Comparison of ENCODE assay signal across 9 cellular contexts in genomic region chr10:75431180-75432111, GRCh38. TPM values are rescaled to one million over a fixed set of nuclear protein-coding genes. Genes with fewer than 3 reads are reported as not detected.
A peak's percentile ranks its signal among the peaks of the same experiment; 100 is the strongest.
DNase-seq lines count a peak whose midpoint lies in the region; ATAC-seq, FAIRE-seq and TF ChIP-seq lines count a peak whose summit lies in the region.
"Had no signal": no experiment of that assay in that cellular context is flagged by ENCODE, and none has a peak within 500 bp of the region (broad histone marks: within the 10 kb centered on the region; RNA-seq: fewer than 3 reads in every experiment).

Gene LRMDA, plus strand, starts transcription at chr10:75431624.

- no peaks in the 10 kb centered on the region for H3K9me3 ChIP-seq in SK-N-SH
- no peaks in the 10 kb centered on the region for H3K9me3 ChIP-seq in cardiac muscle cell (ENCODE audit: low read depth)
- no peaks in the 10 kb centered on the region for H3K9me3 ChIP-seq in trophoblast cell (ENCODE audit: insufficient read depth, low read depth, low read length)

- H2AFZ ChIP-seq in SK-N-SH (ENCODE audit: low read depth) (no peak within 1 kb of the TSS), trophoblast cell (ENCODE audit: insufficient read depth, low read length, poor library complexity) (peak within 1 kb of the TSS; percentile 61)

- H3K4me2 ChIP-seq in SK-N-SH: no peak within 1 kb of the TSS
- peak within 1 kb of the TSS; percentile 64 for H3K4me2 ChIP-seq in trophoblast cell (ENCODE audit: low read length)

- 53% methylated on average over 28 of the region's 82 CpGs for WGBS in SK-N-SH (ENCODE audit: low lambda C conversion rate)
- WGBS in trophoblast cell (ENCODE audit: extremely low coverage, insufficient coverage, insufficient read length): no CpG with 5 or more reads among the region's 82 CpGs

- H2BK5ac ChIP-seq in trophoblast cell (ENCODE audit: low read depth, low read length, poor library complexity): no peak within 1 kb of the TSS

- peak within 1 kb of the TSS; percentile 79 for H2BK12ac ChIP-seq in trophoblast cell (ENCODE audit: low read length)

- H3K4ac ChIP-seq in trophoblast cell (ENCODE audit: low read depth, low read length): peak within 1 kb of the TSS; percentile 3

- H3K36me3 Mint-ChIP-seq in T-cell: no peaks in the 10 kb centered on the region

- peak within 1 kb of the TSS; percentile 10 for H4K12ac ChIP-seq in trophoblast cell (ENCODE audit: low read depth, low read length)

- peak within 1 kb of the TSS; percentile 28 for H3K14ac ChIP-seq in trophoblast cell (ENCODE audit: low read length)

- no peak within 1 kb of the TSS for H3K23ac ChIP-seq in trophoblast cell (ENCODE audit: low read length)

- H3K27ac Mint-ChIP-seq in T-cell: peak within 1 kb of the TSS in 1 of 2 donors; percentile 31

- peak within 1 kb of the TSS in 2 of 3 donors; percentile 37 to 50 for H3K4me3 Mint-ChIP-seq in T-cell

- ATAC-seq in SK-N-SH treated with all-trans-retinoic acid at 6 μM for 48 hours: no peak
- no peak for ATAC-seq in T-cell (replicated peaks in 1 of 4)
- ATAC-seq in HG02571 (IDR thresholded peaks at IDR 0.05; ENCODE audit: unreplicated experiment): no peak

- peak within 1 kb of the TSS; percentile 13 for H2AK5ac ChIP-seq in trophoblast cell (ENCODE audit: low read length)

- H3K27me3 ChIP-seq in SK-N-SH (ENCODE audit: insufficient read depth) (no peaks in the 10 kb centered on the region), cardiac muscle cell (peaks cover 26% of the 10 kb centered on the region), trophoblast cell (ENCODE audit: insufficient read depth, low read length) (no peaks in the 10 kb centered on the region)

- POLR2A ChIA-PET in SK-N-SH (lab: Yijun Ruan, JAX): no interaction called here
- POLR2A ChIA-PET in T-cell (lab: Charles Lee): no interaction called here

- H3K79me1 ChIP-seq in trophoblast cell (ENCODE audit: low read length): peaks cover 7% of the 10 kb centered on the region

- peak within 1 kb of the TSS; percentile 78 for H4K91ac ChIP-seq in trophoblast cell (ENCODE audit: low read depth, low read length)

- H3K79me2 ChIP-seq in SK-N-SH (ENCODE audit: insufficient read depth): no peaks in the 10 kb centered on the region
- H3K79me2 ChIP-seq in trophoblast cell (ENCODE audit: control insufficient read depth, insufficient read depth, low read length, poor library complexity): peaks cover 3% of the 10 kb centered on the region

- peak; percentile 78 for DNase-seq in SK-N-SH
- DNase-seq in T-cell: peak in 1 of 34 experiments; percentile 8
- DNase-seq in cardiac muscle cell (ENCODE audit: low read depth in 1 of 2, low spot score in 1 of 2): peak; percentile 52 to 64
- DNase-seq in trophoblast cell: no peak
- no peak for DNase-seq in NCI-H1092 treated with DMSO at 0.1 percent for 48 hours (lab: John Stamatoyannopoulos, UW)
- no peak for DNase-seq in GM19239 (ENCODE audit: insufficient read length, low spot score)

- H3K9me3 Mint-ChIP-seq in T-cell: no peaks in the 10 kb centered on the region

- no peak for TF ChIP-seq EP300 in SK-N-SH (IDR thresholded peaks at IDR 0.05; ENCODE audit: borderline replicate concordance in 1 of 2, low read depth in 1 of 2, low read length in 1 of 2)

- H3K9ac ChIP-seq in SK-N-SH: no peak within 1 kb of the TSS
- H3K9ac ChIP-seq in trophoblast cell (ENCODE audit: low read length): no peak within 1 kb of the TSS

- TF ChIP-seq CTCF in SK-N-SH (IDR thresholded peaks at IDR 0.05) (no peak), cardiac muscle cell (IDR thresholded peaks at IDR 0.05; ENCODE audit: low read depth, low read length) (no peak)

- H4K20me1 ChIP-seq in SK-N-SH (ENCODE audit: insufficient read depth): no peaks in the 10 kb centered on the region

- no peaks in the 10 kb centered on the region for H3K9me2 ChIP-seq in SK-N-SH

- H3K27ac ChIP-seq in SK-N-SH (ENCODE audit: low read depth in 2 of 2, low read length in 1 of 2): no peak within 1 kb of the TSS
- no peak within 1 kb of the TSS for H3K27ac ChIP-seq in cardiac muscle cell
- peak within 1 kb of the TSS; percentile 50 for H3K27ac ChIP-seq in trophoblast cell (ENCODE audit: low read depth, low read length)

- H2BK120ac ChIP-seq in trophoblast cell (ENCODE audit: insufficient read depth, low read length, poor library complexity): peak within 1 kb of the TSS; percentile 88

- peaks cover 0 to 6% (median 5%) of the 10 kb centered on the region in 3 donors for H3K4me1 Mint-ChIP-seq in T-cell

- FAIRE-seq in GM19239 (lab: Jason Lieb, UNC): no peak

- peak within 1 kb of the TSS; percentile 43 for H3K18ac ChIP-seq in trophoblast cell (ENCODE audit: low read length)

- H3K27me3 Mint-ChIP-seq in T-cell: peaks cover 60 to 62% of the 10 kb centered on the region in 2 donors

- CTCF ChIA-PET in SK-N-SH (lab: Yijun Ruan, JAX) (interaction anchor here (1.1 kb wide), 1 partner anchor 28 kb away, joined by 3 read pairs; no protein-coding TSS in a partner anchor), T-cell (lab: Charles Lee) (no interaction called here)

- peak within 1 kb of the TSS; percentile 61 for H4K8ac ChIP-seq in trophoblast cell (ENCODE audit: low read depth, low read length)

- peak within 1 kb of the TSS in 1 of 2 experiments; percentile 19; a peak in 1 of 4 replicates for H3K4me3 ChIP-seq in SK-N-SH (ENCODE audit: low read depth in 2 of 2, low read length in 1 of 2)
- H3K4me3 ChIP-seq in cardiac muscle cell: peak within 1 kb of the TSS; percentile 35
- H3K4me3 ChIP-seq in trophoblast cell (ENCODE audit: low read depth, low read length): peak within 1 kb of the TSS; percentile 57

- H3K36me3 ChIP-seq in SK-N-SH (replicated peaks in 1 of 2; ENCODE audit: control insufficient read depth in 1 of 2, insufficient read depth in 2 of 2, low read length in 1 of 2) (no peaks in the 10 kb centered on the region), cardiac muscle cell (no peaks in the 10 kb centered on the region), trophoblast cell (ENCODE audit: control insufficient read depth in 1 of 2, insufficient read depth in 2 of 2, low read length in 2 of 2) (no peaks in the 10 kb centered on the region)

- no peaks in the 10 kb centered on the region for H3F3A ChIP-seq in SK-N-SH (replicated peaks; ENCODE audit: insufficient read depth)

- H3K4me1 ChIP-seq in SK-N-SH (ENCODE audit: control insufficient read depth in 1 of 2, insufficient read depth in 2 of 2, low read depth in 1 of 2, low read length in 1 of 2): peaks cover 0 to 8% of the 10 kb centered on the region in 2 experiments; a peak in 1 of 4 replicates
- peaks cover 21% of the 10 kb centered on the region for H3K4me1 ChIP-seq in cardiac muscle cell (ENCODE audit: low read depth)
- peaks cover 24 to 34% of the 10 kb centered on the region in 2 experiments for H3K4me1 ChIP-seq in trophoblast cell (ENCODE audit: control insufficient read depth in 1 of 2, insufficient read depth in 2 of 2, low read length in 2 of 2)

- no peak for TF ChIP-seq RAD21 in SK-N-SH (IDR thresholded peaks at IDR 0.05; ENCODE audit: low read length)

TF ChIP-seq in SK-N-SH, 30 proteins besides CTCF, POLR2A, EP300 and RAD21:
- TF ChIP-seq RCOR1 (IDR thresholded peaks at IDR 0.05; ENCODE audit: low read length): no peak
- 0 out of 2 replicates have a peak, but pooled peaks have one; percentile 18 for TF ChIP-seq USF1 (IDR thresholded peaks at IDR 0.05; ENCODE audit: borderline replicate concordance, low read depth)

TF ChIP-seq in SK-N-SH treated with all-trans-retinoic acid at 6 μM for 48 hours, 23 proteins besides CTCF, POLR2A, EP300 and RAD21:
- TF ChIP-seq SNAI2 (CRISPR knock-in tag; IDR thresholded peaks at IDR 0.05): no peak
- no peak for TF ChIP-seq ZNF565 (CRISPR knock-in tag; conservative IDR thresholded peaks at IDR 0.05; ENCODE audit: low read depth)
- no peak for TF ChIP-seq ISL1 (CRISPR knock-in tag; IDR thresholded peaks at IDR 0.05)
- TF ChIP-seq ZNF70 (CRISPR knock-in tag; IDR thresholded peaks at IDR 0.05): no peak
- TF ChIP-seq CSDC2 (CRISPR knock-in tag; IDR thresholded peaks at IDR 0.05): no peak
- TF ChIP-seq POU6F1 (CRISPR knock-in tag; IDR thresholded peaks at IDR 0.05; ENCODE audit: borderline replicate concordance, low read depth): no peak
- no peak for TF ChIP-seq ESRRG (CRISPR knock-in tag; IDR thresholded peaks at IDR 0.05)
- no peak for TF ChIP-seq OSR1 (CRISPR knock-in tag; IDR thresholded peaks at IDR 0.05)
- no peak for TF ChIP-seq RARB (CRISPR knock-in tag; IDR thresholded peaks at IDR 0.05)
- TF ChIP-seq TOX (CRISPR knock-in tag; IDR thresholded peaks at IDR 0.05; ENCODE audit: borderline replicate concordance): no peak
TF ChIP-seq in SK-N-SH treated with all-trans-retinoic acid at 6 μM for 48 hours: peak in this region for 0.

RNA-seq across cellular contexts. Expression of gene LRMDA, which starts in this region (rescaled TPM):
- polyA plus RNA-seq in SK-N-SH (2012; rRNA removed) (0.37 and 0.95 TPM in 2 replicates), cardiac muscle cell (11.7 and 29.3 TPM in 2 replicates)
- polyA plus RNA-seq in SK-N-SH (2012; cell fraction: cytosol; rRNA removed): 0.08 and 0.41 TPM in 2 replicates
- 0.13 and 0.32 TPM in 2 replicates for polyA plus RNA-seq in SK-N-SH (2012; cell fraction: nucleus; rRNA removed)
- total RNA-seq in T-cell (1 to 10 TPM in 1 of 5 donors, under 1 TPM in 1, not detected in 3; 0.30 to 1.2 TPM), cardiac muscle cell (3.0 and 6.2 TPM in 2 replicates)
- polyA plus RNA-seq in trophoblast cell (2013): 3.3 and 3.7 TPM in 2 replicates
- total RNA-seq: activated CD8-positive, alpha-beta memory T cell treated with anti-CD3 and anti-CD28 coated beads for 36 hours had no signal

Comparison
In these comparisons a context has a peak if more than half of its experiments do, and no peak if none do; other contexts are left out.
1. Peak in DNase-seq in SK-N-SH; RNA of the gene not detected or under 1 TPM.
2. DNase-seq: peak in cardiac muscle cell (2 of 2); none in trophoblast cell (0 of 2), NCI-H1092 treated with DMSO at 0.1 percent for 48 hours (single experiment) and GM19239 (single experiment).